20 cellular contexts compared by ENCODE assay signal in genomic region chr3:151391715-151392114, GRCh38. TPM values are rescaled to one million over a fixed set of nuclear protein-coding genes. Genes with fewer than 3 reads are reported as not detected.
DNase-seq lines count a peak whose midpoint lies in the region; ATAC-seq and TF ChIP-seq lines count a peak whose summit lies in the region.
"Had no signal": no experiment of that assay in that cellular context is flagged by ENCODE, and none has a peak within 500 bp of the region (broad histone marks: within the 10 kb centered on the region; RNA-seq: fewer than 3 reads in every experiment).

No MANE protein-coding gene starts in this region.

- peak overlapping the region in 6 of 11 experiments; percentile 17 to 83 (median 65); a peak in 11 of 22 replicates for H3K4me2 ChIP-seq in BLaER1 treated with 17β-estradiol and CSF1 and Interleukin-3, amounts not matched to agents 10 nM and 100 nM
- no peak overlapping the region for H3K4me2 ChIP-seq in OCI-LY1 (ENCODE audit: low read length)
- H3K4me2 ChIP-seq: KMS-11 had no signal

- H3K27me3 ChIP-seq in BLaER1 treated with 17β-estradiol and CSF1 and Interleukin-3, amounts not matched to agents 10 nM and 100 nM, result no peaks in the 10 kb centered on the region
- H3K27me3 ChIP-seq in OCI-LY1 (ENCODE audit: insufficient read depth, low read length), result no peaks in the 10 kb centered on the region
- H3K27me3 ChIP-seq: MG63 had no signal

- no peaks in the 10 kb centered on the region for H3K79me2 ChIP-seq in OCI-LY1 (ENCODE audit: insufficient read depth, low read length)

- peaks cover 0 to 25% (median 7%) of the 10 kb centered on the region in 11 experiments; a peak in 11 of 22 replicates for H3K36me3 ChIP-seq in BLaER1 treated with 17β-estradiol and CSF1 and Interleukin-3, amounts not matched to agents 10 nM and 100 nM
- H3K36me3 ChIP-seq in OCI-LY1 (ENCODE audit: insufficient read depth, low read length), result peaks cover 7% of the 10 kb centered on the region
- H3K36me3 ChIP-seq: MG63 had no signal

- peaks cover 10 to 87% (median 39%) of the 10 kb centered on the region in 10 experiments for H3K4me1 ChIP-seq in BLaER1 treated with 17β-estradiol and CSF1 and Interleukin-3, amounts not matched to agents 10 nM and 100 nM
- H3K4me1 ChIP-seq in OCI-LY1 (ENCODE audit: insufficient read depth, low read length, severe bottlenecking), result peaks cover 54% of the 10 kb centered on the region

- peak overlapping the region in 2 of 4 donors; percentile 41 to 93 for H3K4me3 Mint-ChIP-seq in IgD-negative memory B cell
- H3K4me3 Mint-ChIP-seq in memory B cell, result no peak overlapping the region
- H3K4me3 Mint-ChIP-seq in osteocyte (ENCODE audit: unreplicated experiment), result no peak overlapping the region
- H3K4me3 Mint-ChIP-seq: CD4-positive, alpha-beta T cell had no signal

- H3K9me3 Mint-ChIP-seq in IgD-negative memory B cell (no peaks in the 10 kb centered on the region), memory B cell (no peaks in the 10 kb centered on the region), osteocyte (ENCODE audit: unreplicated experiment) (no peaks in the 10 kb centered on the region)
- H3K9me3 Mint-ChIP-seq: CD4-positive, alpha-beta T cell had no signal

- peaks cover 0 to 4% (median 0%) of the 10 kb centered on the region in 11 experiments; a peak in 2 of 22 replicates for H3K9me3 ChIP-seq in BLaER1 treated with 17β-estradiol and CSF1 and Interleukin-3, amounts not matched to agents 10 nM and 100 nM (replicated peaks in 1 of 11)
- no peaks in the 10 kb centered on the region for H3K9me3 ChIP-seq in OCI-LY1 (ENCODE audit: low read length)
- H3K9me3 ChIP-seq: MG63 had no signal

- H3K27ac Mint-ChIP-seq in IgD-negative memory B cell, result peak overlapping the region in 2 of 3 donors; percentile 55 to 73
- peak overlapping the region; percentile 58 for H3K27ac Mint-ChIP-seq in memory B cell
- H3K27ac Mint-ChIP-seq in osteocyte (ENCODE audit: unreplicated experiment), result no peak overlapping the region
- H3K27ac Mint-ChIP-seq: CD4-positive, alpha-beta T cell had no signal

- H3K9me2 ChIP-seq in OCI-LY1 (ENCODE audit: low read depth, low read length), result no peaks in the 10 kb centered on the region

- no peaks in the 10 kb centered on the region for H4K20me1 ChIP-seq in BLaER1 treated with 17β-estradiol and CSF1 and Interleukin-3, amounts not matched to agents 10 nM and 100 nM
- no peaks in the 10 kb centered on the region for H4K20me1 ChIP-seq in OCI-LY1 (ENCODE audit: insufficient read depth, low read length)

- H3K36me3 Mint-ChIP-seq in IgD-negative memory B cell (peaks cover 6% of the 10 kb centered on the region), memory B cell (no peaks in the 10 kb centered on the region), osteocyte (ENCODE audit: unreplicated experiment) (no peaks in the 10 kb centered on the region)

- peaks cover 44 to 56% (median 48%) of the 10 kb centered on the region in 3 donors for H3K4me1 Mint-ChIP-seq in IgD-negative memory B cell
- peaks cover 27% of the 10 kb centered on the region for H3K4me1 Mint-ChIP-seq in memory B cell
- no peaks in the 10 kb centered on the region for H3K4me1 Mint-ChIP-seq in osteocyte (ENCODE audit: unreplicated experiment)

- no peaks in the 10 kb centered on the region; the same call in 1 of the 2 replicates for H3F3A ChIP-seq in OCI-LY1 (ENCODE audit: insufficient read depth, low read length)

- no peak overlapping the region for H3K4me3 ChIP-seq in BLaER1 treated with 17β-estradiol and CSF1 and Interleukin-3, amounts not matched to agents 10 nM and 100 nM
- H3K4me3 ChIP-seq in OCI-LY1 (ENCODE audit: low read depth, low read length, poor library complexity, severe bottlenecking), result no peak overlapping the region
- H3K4me3 ChIP-seq: GM23248, MG63 had no signal

- H3K9ac ChIP-seq in BLaER1 treated with 17β-estradiol and CSF1 and Interleukin-3, amounts not matched to agents 10 nM and 100 nM, result peak overlapping the region in 2 of 11 experiments; percentile 25 to 55; a peak in 3 of 22 replicates
- no peak overlapping the region for H3K9ac ChIP-seq in OCI-LY1 (ENCODE audit: low read length)
- H3K9ac ChIP-seq: GM23248, KMS-11 had no signal

- peak overlapping the region; percentile 20; the same call in 1 of the 2 replicates for H2AFZ ChIP-seq in OCI-LY1 (ENCODE audit: low read length)
- H2AFZ ChIP-seq: GM23248 had no signal

- TF ChIP-seq CTCF in OCI-LY1 (IDR thresholded peaks at IDR 0.05; ENCODE audit: low read length) (no peak), osteocyte (IDR thresholded peaks at IDR 0.05) (no peak)

- ATAC-seq in memory B cell (ENCODE audit: low read depth), result no peak
- ATAC-seq in HG02571 (IDR thresholded peaks at IDR 0.05; ENCODE audit: unreplicated experiment), result no peak

- peak overlapping the region in 4 of 11 experiments; percentile 39 to 75 (median 63); a peak in 8 of 22 replicates for H3K27ac ChIP-seq in BLaER1 treated with 17β-estradiol and CSF1 and Interleukin-3, amounts not matched to agents 10 nM and 100 nM
- H3K27ac ChIP-seq in OCI-LY1 (ENCODE audit: low read depth, low read length, poor library complexity, severe bottlenecking), result no peak overlapping the region
- H3K27ac ChIP-seq: GM23248, KMS-11 had no signal

- no peaks in the 10 kb centered on the region for H3K27me3 Mint-ChIP-seq in IgD-negative memory B cell
- no peaks in the 10 kb centered on the region for H3K27me3 Mint-ChIP-seq in memory B cell
- H3K27me3 Mint-ChIP-seq in osteocyte (ENCODE audit: unreplicated experiment), result no peaks in the 10 kb centered on the region

- DNase-seq in memory B cell (ENCODE audit: low spot score in 2 of 2) (no peak), osteocyte (ENCODE audit: extremely low spot score, unreplicated experiment) (no peak), HCEC 1CT (no peak), NCI-H2196 treated with DMSO at 0.1 percent for 48 hours (lab: John Stamatoyannopoulos, UW; ENCODE audit: unreplicated experiment) (no peak)
- DNase-seq: CD4-positive, alpha-beta T cell; GM23248; MG63; NCI-H1417; NCI-H187 treated with DMSO at 0.1 percent for 48 hours; NCI-H2171 treated with DMSO at 0.1 percent for 48 hours; NCI-H774; SHP77; SW 1271 had no signal

RNA-seq across cellular contexts. Expression of gene P2RY12, which starts 7.2 kb away (rescaled TPM):
- polyA plus RNA-seq in IgD-negative memory B cell, result 1.7 TPM
- total RNA-seq in osteocyte, result not detected in 2 replicates
- total RNA-seq: CD4-positive, alpha-beta T cell; GM23248; NCI-H460; T-helper 2 cell treated with Interferon-gamma antibody and Interleukin-4, amounts not matched to agents 100 ng/mL and 5 ng/mL, for 36 hours had no signal
- polyA plus RNA-seq: GM23248 had no signal
